13 cellular contexts compared by ENCODE assay signal in the genomic region with DNA sequence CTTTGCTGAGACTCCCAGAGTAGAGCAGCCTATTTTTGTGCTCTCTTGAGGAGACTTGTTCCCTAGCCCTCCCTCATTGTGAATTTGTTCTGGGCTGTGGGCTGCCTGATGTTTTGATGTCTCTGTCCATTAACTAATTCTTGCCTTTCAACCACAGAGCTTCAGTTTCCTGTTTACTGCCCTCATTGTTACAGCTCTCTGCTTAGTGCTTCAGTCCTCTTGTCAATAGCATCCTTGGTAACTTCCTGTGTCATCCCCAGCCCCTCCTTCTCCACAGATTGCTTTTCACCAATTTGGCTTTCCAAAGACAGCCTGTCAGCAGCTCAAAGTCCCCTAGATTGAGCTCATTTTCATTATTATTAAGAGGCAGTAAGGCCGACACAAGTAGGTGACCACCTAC.
A peak's percentile ranks its signal among the peaks of the same experiment; 100 is the strongest.
DNase-seq lines count a peak whose midpoint lies in the region; ATAC-seq and TF ChIP-seq lines count a peak whose summit lies in the region.
"Had no signal": no experiment of that assay in that cellular context is flagged by ENCODE, and none has a peak within 500 bp of the region (broad histone marks: within the 10 kb centered on the region; RNA-seq: fewer than 3 reads in every experiment).

No MANE protein-coding gene starts in this region.

- BruUV-seq in OCI-LY7 (replicated peaks; lab: Mats Ljungman, UMichigan): no TSS peak
- no TSS peak for BruUV-seq in mammary epithelial cell (replicated peaks; lab: Mats Ljungman, UMichigan)

- H3K36me3 ChIP-seq in BLaER1 (no peaks in the 10 kb centered on the region), ascending aorta (no peaks in the 10 kb centered on the region), OCI-LY7 (ENCODE audit: insufficient read depth, low read length) (no peaks in the 10 kb centered on the region), mammary epithelial cell (ENCODE audit: insufficient read depth, low read length) (no peaks in the 10 kb centered on the region)
- H3K36me3 ChIP-seq: esophagus squamous epithelium, neutrophil had no signal

- no peak overlapping the region for H2AFZ ChIP-seq in OCI-LY7 (ENCODE audit: low read length)
- no peak overlapping the region for H2AFZ ChIP-seq in mammary epithelial cell (ENCODE audit: low read depth, low read length)

- H3K27me3 ChIP-seq in BLaER1 (no peaks in the 10 kb centered on the region), ascending aorta (no peaks in the 10 kb centered on the region), mammary epithelial cell (ENCODE audit: insufficient read depth, low read length) (no peaks in the 10 kb centered on the region)
- H3K27me3 ChIP-seq: esophagus squamous epithelium, neutrophil had no signal

- TF ChIP-seq CTCF in ascending aorta (IDR thresholded peaks at IDR 0.05) (no peak), OCI-LY7 (conservative IDR thresholded peaks at IDR 0.05; ENCODE audit: low read length) (no peak), mammary epithelial cell (conservative IDR thresholded peaks at IDR 0.05 in 1 of 2, IDR thresholded peaks at IDR 0.05 in 1 of 2; ENCODE audit: extremely low read depth in 1 of 2, insufficient read depth in 1 of 2, low read depth in 1 of 2, low read length in 2 of 2) (no peak)

- H3K4me3 ChIP-seq in BLaER1: no peak overlapping the region
- H3K4me3 ChIP-seq in ascending aorta: no peak overlapping the region
- no peak overlapping the region for H3K4me3 ChIP-seq in OCI-LY7 (ENCODE audit: low read depth, low read length, poor library complexity, severe bottlenecking)
- no peak overlapping the region for H3K4me3 ChIP-seq in mammary epithelial cell (replicated peaks in 1 of 3; ENCODE audit: insufficient read depth in 1 of 3, low read depth in 2 of 3, low read length in 3 of 3)
- H3K4me3 ChIP-seq: esophagus squamous epithelium had no signal

- intact Hi-C loops in ascending aorta (cut with DNase I) (no loop called here), OCI-LY7 (cut with micrococcal nuclease; ENCODE audit: unreplicated experiment) (no loop called here), mammary epithelial cell (cut with micrococcal nuclease) (no loop called here)

- H3K9ac ChIP-seq in BLaER1: no peak overlapping the region
- no peak overlapping the region for H3K9ac ChIP-seq in mammary epithelial cell (ENCODE audit: insufficient read depth, low read length)

- H3K9me3 ChIP-seq in BLaER1 (no peaks in the 10 kb centered on the region), ascending aorta (no peaks in the 10 kb centered on the region), OCI-LY7 (ENCODE audit: low read length) (no peaks in the 10 kb centered on the region), mammary epithelial cell (replicated peaks; ENCODE audit: insufficient read depth, low read length) (no peaks in the 10 kb centered on the region)
- H3K9me3 ChIP-seq: esophagus squamous epithelium, neutrophil had no signal

- in situ Hi-C loops in mammary epithelial cell (cut with MboI; ENCODE audit: low sequenced_read_pairs in 2 of 2): no loop called here

- H4K20me1 ChIP-seq in BLaER1 (no peaks in the 10 kb centered on the region), OCI-LY7 (ENCODE audit: insufficient read depth, low read length) (no peaks in the 10 kb centered on the region), mammary epithelial cell (ENCODE audit: insufficient read depth, low read length) (no peaks in the 10 kb centered on the region)

- no peak overlapping the region for H3K27ac ChIP-seq in BLaER1
- H3K27ac ChIP-seq in ascending aorta: no peak overlapping the region
- no peak overlapping the region for H3K27ac ChIP-seq in OCI-LY7 (ENCODE audit: low read depth, low read length, poor library complexity, severe bottlenecking)
- H3K27ac ChIP-seq in mammary epithelial cell (ENCODE audit: insufficient read depth, low read depth, low read length): no peak overlapping the region
- H3K27ac ChIP-seq: esophagus squamous epithelium, neutrophil had no signal

- 9% methylated on average over 1 of the region's 1 CpG for WGBS in mammary epithelial cell (ENCODE audit: low coverage, missing lambda C conversion rate)

- ATAC-seq in GM19351 (IDR thresholded peaks at IDR 0.05; ENCODE audit: unreplicated experiment) (peak; percentile 77), HG02973 (IDR thresholded peaks at IDR 0.05; ENCODE audit: unreplicated experiment) (no peak)
- ATAC-seq: Panc1 had no signal

- H3K4me2 ChIP-seq in BLaER1 (peak overlapping the region; percentile 30), OCI-LY7 (ENCODE audit: low read length) (no peak overlapping the region), mammary epithelial cell (ENCODE audit: insufficient read depth, low read depth, low read length) (no peak overlapping the region)

- dilution Hi-C loops in mammary epithelial cell (cut with HindIII; ENCODE audit: low sequenced_read_pairs): no loop called here

- no peaks in the 10 kb centered on the region for H3K79me2 ChIP-seq in OCI-LY7 (ENCODE audit: insufficient read depth, low read depth, low read length)
- H3K79me2 ChIP-seq in mammary epithelial cell (ENCODE audit: insufficient read depth, low read length): no peaks in the 10 kb centered on the region

- POLR2A ChIA-PET in OCI-LY7 (lab: Charles Lee): no interaction called here

- CTCF ChIA-PET in OCI-LY7 (lab: Charles Lee; ENCODE audit: unreplicated experiment) (interaction anchor here (0.7 kb wide), 1 partner anchor 45 kb away, joined by 3 read pairs; no protein-coding TSS in a partner anchor), mammary epithelial cell (lab: Charles Lee; ENCODE audit: low non-redundant PET) (no interaction called here)

- peaks cover 27% of the 10 kb centered on the region for H3K4me1 ChIP-seq in BLaER1
- no peaks in the 10 kb centered on the region for H3K4me1 ChIP-seq in ascending aorta
- no peaks in the 10 kb centered on the region for H3K4me1 ChIP-seq in OCI-LY7 (ENCODE audit: insufficient read depth, low read length, poor library complexity, severe bottlenecking)
- no peaks in the 10 kb centered on the region for H3K4me1 ChIP-seq in mammary epithelial cell (ENCODE audit: insufficient read depth, low read length)
- H3K4me1 ChIP-seq: esophagus squamous epithelium had no signal

- DNase-seq in NCI-H748 treated with DMSO at 0.1 percent for 48 hours (lab: John Stamatoyannopoulos, UW) (peak; percentile 65), iPS-NIHi11 (ENCODE audit: low spot score) (peak; percentile 26), ascending aorta (ENCODE audit: low spot score in 2 of 2) (no peak), OCI-LY7 (ENCODE audit: low spot score) (no peak), mammary epithelial cell (no peak)
- DNase-seq: activated CD4-positive, alpha-beta memory T cell treated with anti-CD3 and anti-CD28 coated beads for 36 hours; esophagus squamous epithelium; stimulated activated naive CD4-positive, alpha-beta T cell treated with Interleukin-2 at 50 U/mL for 16 hours had no signal

- no peaks in the 10 kb centered on the region for H3K9me2 ChIP-seq in OCI-LY7 (ENCODE audit: insufficient read depth, low read length)

Comparison
In these comparisons a context has a peak if more than half of its experiments do, and no peak if none do; other contexts are left out.
1. DNase-seq: peak in NCI-H748 treated with DMSO at 0.1 percent for 48 hours (single experiment) and iPS-NIHi11 (single experiment); none in ascending aorta (0 of 2), OCI-LY7 (single experiment) and mammary epithelial cell (single experiment).